In the genomic region with DNA sequence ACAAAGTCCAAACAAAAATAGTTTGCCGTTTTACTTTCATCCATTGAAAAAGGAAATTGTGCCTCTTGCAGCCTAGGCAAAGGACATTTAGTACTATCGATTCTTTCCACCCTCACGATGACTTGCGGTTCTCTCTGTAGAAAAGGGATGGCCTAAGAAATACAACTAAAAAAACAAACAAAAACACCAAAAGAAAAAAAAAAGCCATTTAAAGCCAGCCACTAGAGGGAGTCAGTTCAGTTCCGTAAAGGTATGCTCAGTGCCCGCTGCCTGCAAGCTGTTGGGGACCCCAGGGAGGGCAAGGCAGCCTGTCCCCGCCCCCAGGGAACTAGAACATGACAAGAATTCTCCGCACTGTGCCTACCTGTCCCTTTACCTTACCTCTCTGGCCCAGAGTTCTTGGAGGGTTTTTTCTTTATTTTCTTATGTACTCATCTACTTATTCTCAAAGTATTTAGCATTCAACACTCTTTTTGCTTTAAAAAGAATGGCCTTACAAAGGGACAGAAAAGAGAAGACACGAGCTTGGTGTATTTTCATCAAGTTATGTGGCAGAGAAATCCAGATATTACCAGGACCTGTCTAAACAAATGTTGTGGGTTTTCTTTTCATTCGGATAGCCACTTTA, we compare ENCODE assay signal across 8 cellular contexts. TPM values are rescaled to one million over a fixed set of nuclear protein-coding genes. Genes with fewer than 3 reads are reported as not detected.
DNase-seq lines count a peak whose midpoint lies in the region; TF ChIP-seq lines count a peak whose summit lies in the region.

No MANE protein-coding gene starts in this region.

- intact Hi-C loops in thyroid gland (cut with DNase I), result no loop called here

- no peaks in the 10 kb centered on the region for H3K9me3 ChIP-seq in thyroid gland

- TF ChIP-seq CTCF in 22Rv1 (IDR thresholded peaks at IDR 0.05) (peak; percentile 89), GM06990 (IDR thresholded peaks at IDR 0.05; ENCODE audit: insufficient read depth, low read length, poor library complexity, severe bottlenecking) (peak; percentile 83), thyroid gland (IDR thresholded peaks at IDR 0.05) (peak in 5 of 6 experiments; percentile 49 to 84 (median 55))

- H3K27ac ChIP-seq in 22Rv1 (no peak overlapping the region), cingulate gyrus (ENCODE audit: low read depth, low read length) (peak overlapping the region; percentile 3), thyroid gland (peak overlapping the region; percentile 0 to 36 (median 30))

- H3K27me3 ChIP-seq in GM06990 (replicated peaks; ENCODE audit: control insufficient read depth, insufficient read depth, low read length) (no peaks in the 10 kb centered on the region), thyroid gland (no peaks in the 10 kb centered on the region)

- TF ChIP-seq POLR2A in thyroid gland (IDR thresholded peaks at IDR 0.05), result no peak

- H3K36me3 ChIP-seq in GM06990 (ENCODE audit: control insufficient read depth, insufficient read depth, low read length), result no peaks in the 10 kb centered on the region
- no peaks in the 10 kb centered on the region for H3K36me3 ChIP-seq in thyroid gland

- peak; percentile 44 for DNase-seq in GM06990 (ENCODE audit: extremely low read depth, insufficient read length)
- DNase-seq in KG1 (lab: John Stamatoyannopoulos, UW), result peak; percentile 25
- peak; percentile 9 for DNase-seq in T1000 (lab: John Stamatoyannopoulos, UW)
- DNase-seq in lung microvascular endothelial cell (ENCODE audit: low read depth in 2 of 2), result peak; percentile 85 to 86
- peak; percentile 55 to 57 for DNase-seq in thyroid gland
- no peak for DNase-seq in putamen (ENCODE audit: low spot score)

- WGBS in thyroid gland, 2 donors, result 20% methylated on average over 10 of the region's 10 CpGs

- H3K4me3 ChIP-seq in GM06990 (replicated peaks; ENCODE audit: low read depth, low read length) (no peak overlapping the region), thyroid gland (replicated peaks in 1 of 3) (no peak overlapping the region)

- peaks cover 0 to 8% of the 10 kb centered on the region in 2 donors for H3K4me1 ChIP-seq in thyroid gland

RNA-seq across cellular contexts. Expression of a gene that starts 29.9 kb away (rescaled TPM):
- total RNA-seq in lung microvascular endothelial cell, result 0.20 and 0.22 TPM in 2 replicates
- 1 to 10 TPM in 1 of 4 donors, under 1 TPM in 2, not detected in 1; 0.45 to 1.0 (median 0.54) TPM for total RNA-seq in thyroid gland
